In the genomic region with DNA sequence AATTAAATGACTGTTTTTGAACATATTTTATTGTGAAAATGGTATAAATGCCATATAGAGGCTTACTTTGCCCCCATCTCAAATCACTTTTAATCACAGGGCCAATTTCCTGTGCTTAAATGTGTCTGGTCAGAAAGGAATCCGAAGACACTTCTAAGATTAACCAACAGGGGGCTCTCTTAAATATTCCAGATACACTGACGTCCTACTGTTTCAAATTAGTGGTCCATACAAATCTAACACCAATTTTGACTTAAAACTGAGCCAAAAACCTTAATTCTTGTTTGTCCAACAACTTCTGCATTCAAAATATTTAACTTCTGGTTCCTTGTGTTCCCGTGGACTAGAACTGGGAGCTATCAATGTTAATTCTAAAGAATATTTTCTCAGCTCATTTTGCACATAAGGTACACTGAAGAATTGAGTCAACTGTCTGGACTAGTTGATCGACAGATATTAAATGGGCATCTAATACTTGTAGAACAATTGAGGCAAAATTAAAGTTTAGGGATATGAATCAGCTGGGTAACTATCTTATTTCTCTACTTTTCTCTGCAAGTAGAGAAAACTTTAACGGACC, we compare ENCODE assay signal across 8 cellular contexts.
DNase-seq lines count a peak whose midpoint lies in the region; ATAC-seq and TF ChIP-seq lines count a peak whose summit lies in the region.

No MANE protein-coding gene starts in this region.

- no peaks in the 10 kb centered on the region for H3K36me3 ChIP-seq in Caco-2 (ENCODE audit: control insufficient read depth, insufficient read depth, low read length)
- H3K36me3 ChIP-seq in OCI-LY3 (replicated peaks; ENCODE audit: low read depth, low read length): peaks cover 3% of the 10 kb centered on the region
- no peaks in the 10 kb centered on the region for H3K36me3 ChIP-seq in parathyroid adenoma (ENCODE audit: control insufficient read depth, insufficient read depth, low read length)

- BruUV-seq in Caco-2 (replicated peaks; lab: Mats Ljungman, UMichigan): no TSS peak

- H3K4me2 ChIP-seq in OCI-LY3 (ENCODE audit: low read length) (peak overlapping the region; percentile 29), parathyroid adenoma (ENCODE audit: low read length) (no peak overlapping the region)

- H3K27me3 ChIP-seq in Caco-2 (replicated peaks; ENCODE audit: control insufficient read depth, insufficient read depth, low read length) (no peaks in the 10 kb centered on the region), OCI-LY3 (ENCODE audit: low read depth, low read length) (no peaks in the 10 kb centered on the region), parathyroid adenoma (ENCODE audit: control insufficient read depth, insufficient read depth, low read length) (no peaks in the 10 kb centered on the region)

- TF ChIP-seq POLR2A in erythroblast (IDR thresholded peaks at IDR 0.05; ENCODE audit: low read length): no peak

- H3K4me1 ChIP-seq in Caco-2: peaks cover 8% of the 10 kb centered on the region; the same call in 1 of the 2 replicates
- H3K4me1 ChIP-seq in OCI-LY3 (ENCODE audit: low read length): peaks cover 35% of the 10 kb centered on the region
- H3K4me1 ChIP-seq in parathyroid adenoma: no peaks in the 10 kb centered on the region

- no peaks in the 10 kb centered on the region for H3K27me3 Mint-ChIP-seq in Caco-2 (ENCODE audit: insufficient read depth, unreplicated experiment)
- no peaks in the 10 kb centered on the region for H3K27me3 Mint-ChIP-seq in activated T-helper 1 cell treated with anti-CD3 and anti-CD28 coated beads, Interleukin-12 subunit alpha, Interleukin-12 subunit beta, Interleukin-2, Interleukin-4 antibody, amounts not matched to agents 30 ng/mL and 10 ng/mL and 1 ng/mL, durations not matched to agents 14 hours and 24 hours and 36 hours (ENCODE audit: insufficient read depth)

- H3K79me2 ChIP-seq in OCI-LY3 (ENCODE audit: low read length) (no peaks in the 10 kb centered on the region), parathyroid adenoma (no peaks in the 10 kb centered on the region)

- no peak overlapping the region for H2AFZ ChIP-seq in OCI-LY3 (ENCODE audit: low read depth, low read length)
- no peak overlapping the region for H2AFZ ChIP-seq in parathyroid adenoma

- ATAC-seq in GM21447 (IDR thresholded peaks at IDR 0.05; ENCODE audit: unreplicated experiment): peak; percentile 65
- no peak for ATAC-seq in GM18858 (IDR thresholded peaks at IDR 0.05; ENCODE audit: unreplicated experiment)
- ATAC-seq in HG03457 (IDR thresholded peaks at IDR 0.05; ENCODE audit: unreplicated experiment): no peak

- no peaks in the 10 kb centered on the region for H3K9me3 ChIP-seq in Caco-2
- no peaks in the 10 kb centered on the region for H3K9me3 ChIP-seq in OCI-LY3 (ENCODE audit: insufficient read depth, low read length)
- H3K9me3 ChIP-seq in parathyroid adenoma (ENCODE audit: control insufficient read depth, low read length): no peaks in the 10 kb centered on the region

- H3K4me1 Mint-ChIP-seq in Caco-2 (ENCODE audit: low read depth, unreplicated experiment): peaks cover 8% of the 10 kb centered on the region
- H3K4me1 Mint-ChIP-seq in activated T-helper 1 cell treated with anti-CD3 and anti-CD28 coated beads, Interleukin-12 subunit alpha, Interleukin-12 subunit beta, Interleukin-2, Interleukin-4 antibody, amounts not matched to agents 30 ng/mL and 10 ng/mL and 1 ng/mL, durations not matched to agents 14 hours and 24 hours and 36 hours (ENCODE audit: low read depth): no peaks in the 10 kb centered on the region

- H3K4me3 Mint-ChIP-seq in Caco-2 (ENCODE audit: unreplicated experiment): no peak overlapping the region
- no peak overlapping the region for H3K4me3 Mint-ChIP-seq in activated T-helper 1 cell treated with anti-CD3 and anti-CD28 coated beads, Interleukin-12 subunit alpha, Interleukin-12 subunit beta, Interleukin-2, Interleukin-4 antibody, amounts not matched to agents 30 ng/mL and 10 ng/mL and 1 ng/mL, durations not matched to agents 14 hours and 24 hours and 36 hours

- no peak overlapping the region for H3K4me3 ChIP-seq in Caco-2 (ENCODE audit: low read depth, low read length)
- no peak overlapping the region for H3K4me3 ChIP-seq in OCI-LY3 (ENCODE audit: low read length)
- H3K4me3 ChIP-seq in parathyroid adenoma (ENCODE audit: low read depth, low read length): no peak overlapping the region

- H3K27ac Mint-ChIP-seq in Caco-2 (ENCODE audit: unreplicated experiment): no peak overlapping the region
- no peak overlapping the region for H3K27ac Mint-ChIP-seq in activated T-helper 1 cell treated with anti-CD3 and anti-CD28 coated beads, Interleukin-12 subunit alpha, Interleukin-12 subunit beta, Interleukin-2, Interleukin-4 antibody, amounts not matched to agents 30 ng/mL and 10 ng/mL and 1 ng/mL, durations not matched to agents 14 hours and 24 hours and 36 hours

- DNase-seq in Caco-2: peak in 1 of 2 experiments; percentile 48
- DNase-seq in erythroblast (lab: John Stamatoyannopoulos, UW): peak; percentile 51 to 69
- no peak for DNase-seq in activated T-helper 1 cell treated with anti-CD3 and anti-CD28 coated beads, Interleukin-12 subunit alpha, Interleukin-12 subunit beta, Interleukin-2, Interleukin-4 antibody, amounts not matched to agents 30 ng/mL and 10 ng/mL and 1 ng/mL, durations not matched to agents 14 hours and 24 hours and 36 hours (ENCODE audit: low spot score)

- H4K20me1 ChIP-seq in OCI-LY3 (ENCODE audit: insufficient read depth, low read length): no peaks in the 10 kb centered on the region

- H3K27ac ChIP-seq in OCI-LY3 (ENCODE audit: low read length): no peak overlapping the region
- H3K27ac ChIP-seq in parathyroid adenoma: no peak overlapping the region

- no peaks in the 10 kb centered on the region for H3K36me3 Mint-ChIP-seq in Caco-2 (ENCODE audit: insufficient read depth, unreplicated experiment)
- peaks cover 6% of the 10 kb centered on the region for H3K36me3 Mint-ChIP-seq in activated T-helper 1 cell treated with anti-CD3 and anti-CD28 coated beads, Interleukin-12 subunit alpha, Interleukin-12 subunit beta, Interleukin-2, Interleukin-4 antibody, amounts not matched to agents 30 ng/mL and 10 ng/mL and 1 ng/mL, durations not matched to agents 14 hours and 24 hours and 36 hours (ENCODE audit: low read depth)

- POLR2A ChIA-PET in Caco-2 (lab: Charles Lee): no interaction called here

- peak; percentile 27 to 41 for TF ChIP-seq CTCF in Caco-2 (IDR thresholded peaks at IDR 0.05; ENCODE audit: insufficient read depth in 1 of 2, low read depth in 1 of 2, low read length in 1 of 2, severe bottlenecking in 1 of 2, unreplicated experiment in 1 of 2)
- peak; percentile 71 for TF ChIP-seq CTCF in OCI-LY3 (IDR thresholded peaks at IDR 0.05; ENCODE audit: low read depth, low read length)
- TF ChIP-seq CTCF in parathyroid adenoma (IDR thresholded peaks at IDR 0.05): peak; percentile 55

- intact Hi-C loops in Caco-2 (cut with micrococcal nuclease; ENCODE audit: unreplicated experiment): loop anchor here (2.0 kb wide), 1 partner anchor 384 kb away; no protein-coding TSS in a partner anchor
- intact Hi-C loops in activated T-helper 1 cell treated with anti-CD3 and anti-CD28 coated beads, Interleukin-12 subunit alpha, Interleukin-12 subunit beta, Interleukin-2, Interleukin-4 antibody, amounts not matched to agents 30 ng/mL and 10 ng/mL and 1 ng/mL, durations not matched to agents 14 hours and 24 hours and 36 hours (cut with micrococcal nuclease): no loop called here

- H3K9ac ChIP-seq in OCI-LY3 (ENCODE audit: low read length) (no peak overlapping the region), parathyroid adenoma (no peak overlapping the region)

- CTCF ChIA-PET in Caco-2 (lab: Charles Lee): interaction anchor here (0.7 kb wide), 1 partner anchor 36 kb away, joined by 3 read pairs; no protein-coding TSS in a partner anchor

- no peaks in the 10 kb centered on the region for H3K9me3 Mint-ChIP-seq in Caco-2 (ENCODE audit: unreplicated experiment)
- no peaks in the 10 kb centered on the region for H3K9me3 Mint-ChIP-seq in activated T-helper 1 cell treated with anti-CD3 and anti-CD28 coated beads, Interleukin-12 subunit alpha, Interleukin-12 subunit beta, Interleukin-2, Interleukin-4 antibody, amounts not matched to agents 30 ng/mL and 10 ng/mL and 1 ng/mL, durations not matched to agents 14 hours and 24 hours and 36 hours
